ENCODE assay signal across 14 cellular contexts in genomic region chr5:103375356-103375755, GRCh38.
DNase-seq lines count a peak whose midpoint lies in the region; ATAC-seq and TF ChIP-seq lines count a peak whose summit lies in the region.
"Had no signal": no experiment of that assay in that cellular context is flagged by ENCODE, and none has a peak within 500 bp of the region (broad histone marks: within the 10 kb centered on the region; RNA-seq: fewer than 3 reads in every experiment).

No MANE protein-coding gene starts in this region.

- no peaks in the 10 kb centered on the region for H4K20me1 ChIP-seq in GM23248 (ENCODE audit: insufficient read depth)

- H3K9me3 ChIP-seq in GM23248 (ENCODE audit: low read depth) = no peaks in the 10 kb centered on the region

- no peak overlapping the region for H3K9ac ChIP-seq in GM23248

- no peaks in the 10 kb centered on the region for H3K4me1 ChIP-seq in GM23248 (ENCODE audit: insufficient read depth)

- H3F3A ChIP-seq in GM23248 (ENCODE audit: insufficient read depth) = no peaks in the 10 kb centered on the region

- H3K36me3 ChIP-seq in GM23248 (ENCODE audit: low read depth) = no peaks in the 10 kb centered on the region

- no peak overlapping the region for H3K4me2 ChIP-seq in GM23248 (ENCODE audit: unreplicated experiment)

- H2AFZ ChIP-seq in GM23248 = no peak overlapping the region

- in situ Hi-C loops in GM23248 (cut with MboI) (no loop called here), GM13976 (cut with MboI; ENCODE audit: low sequenced_read_pairs, unreplicated experiment) (no loop called here)

- H3K27ac ChIP-seq in C4-2B = no peak overlapping the region
- H3K27ac ChIP-seq in GM23248 = no peak overlapping the region
- H3K27ac ChIP-seq: RWPE1 had no signal

- TF ChIP-seq CTCF in C4-2B (conservative IDR thresholded peaks at IDR 0.05) = peak; percentile 74
- no peak for TF ChIP-seq CTCF in GM13976 (IDR thresholded peaks at IDR 0.05; ENCODE audit: borderline replicate concordance, control extremely low read depth, extremely low read depth, insufficient read depth, missing control alignments)

- no peaks in the 10 kb centered on the region for H3K27me3 ChIP-seq in GM23248 (replicated peaks; ENCODE audit: insufficient read depth)
- H3K27me3 ChIP-seq: dorsolateral prefrontal cortex had no signal

- 40 to 60% methylated on average over 1 of the region's 1 CpG for WGBS in GM23248 (ENCODE audit: low coverage in 1 of 2, low lambda C conversion rate in 2 of 2, missing lambda C conversion rate in 2 of 2), 2 experiments

- no peak overlapping the region for H3K4me3 ChIP-seq in GM23248
- H3K4me3 ChIP-seq: dorsolateral prefrontal cortex had no signal

- no peaks in the 10 kb centered on the region for H3K9me2 ChIP-seq in GM23248 (ENCODE audit: insufficient read depth)

- H3K79me2 ChIP-seq in GM23248 (ENCODE audit: insufficient read depth) = no peaks in the 10 kb centered on the region

- peak; percentile 35 for DNase-seq in HT-29 (ENCODE audit: low spot score)
- DNase-seq in foreskin melanocyte = peak; percentile 23
- no peak for DNase-seq in GM23248
- no peak for DNase-seq in stimulated activated CD4-positive, alpha-beta T cell treated with anti-CD3 and anti-CD28 coated beads, Interleukin-4, amount 100 ng/mL, for 24 hours
- DNase-seq in GM13976 (ENCODE audit: low spot score) = no peak
- DNase-seq: activated CD4-positive, CD25-positive, alpha-beta regulatory T cell treated with anti-CD3 and anti-CD28 coated beads, Interleukin-2, amount 50 U/mL, for 72 hours; CD4-positive, CD25-positive, alpha-beta regulatory T cell; dorsolateral prefrontal cortex; naive thymus-derived CD4-positive, alpha-beta T cell; stimulated activated naive CD8-positive, alpha-beta T cell treated with anti-CD3 and anti-CD28 coated beads, Interleukin-15, amount 100 ng/mL, for 72 hours had no signal

- ATAC-seq in SK-N-SH treated with all-trans-retinoic acid at 6 μM for 48 hours = peak; percentile 88
- no peak for ATAC-seq in GM18498 (IDR thresholded peaks at IDR 0.05; ENCODE audit: unreplicated experiment)
- ATAC-seq: naive thymus-derived CD4-positive, alpha-beta T cell; stimulated activated naive CD8-positive, alpha-beta T cell treated with anti-CD3 and anti-CD28 coated beads, Interleukin-15, amount 100 ng/mL, for 72 hours had no signal

TF ChIP-seq in SK-N-SH treated with all-trans-retinoic acid at 6 μM for 48 hours, 23 proteins besides CTCF, POLR2A, EP300 and RAD21:
- TF ChIP-seq CSRNP3 (CRISPR knock-in tag; IDR thresholded peaks at IDR 0.05) (no peak), TOX (CRISPR knock-in tag; IDR thresholded peaks at IDR 0.05; ENCODE audit: borderline replicate concordance) (no peak), ZNF565 (CRISPR knock-in tag; conservative IDR thresholded peaks at IDR 0.05; ENCODE audit: low read depth) (no peak), ZFP30 (CRISPR knock-in tag; IDR thresholded peaks at IDR 0.05) (no peak), ARNTL (CRISPR knock-in tag; IDR thresholded peaks at IDR 0.05; ENCODE audit: borderline replicate concordance, low read depth) (no peak), PPARA (CRISPR knock-in tag; IDR thresholded peaks at IDR 0.05; ENCODE audit: borderline replicate concordance) (no peak), ZC3H10 (CRISPR knock-in tag; IDR thresholded peaks at IDR 0.05) (no peak), CSDC2 (CRISPR knock-in tag; IDR thresholded peaks at IDR 0.05) (no peak), OSR1 (CRISPR knock-in tag; IDR thresholded peaks at IDR 0.05) (no peak), ESRRG (CRISPR knock-in tag; IDR thresholded peaks at IDR 0.05) (no peak), BACH2 (CRISPR knock-in tag; IDR thresholded peaks at IDR 0.05; ENCODE audit: borderline replicate concordance) (no peak), ZNF8 (CRISPR knock-in tag; IDR thresholded peaks at IDR 0.05) (no peak)
- TF ChIP-seq, protein P1, sequence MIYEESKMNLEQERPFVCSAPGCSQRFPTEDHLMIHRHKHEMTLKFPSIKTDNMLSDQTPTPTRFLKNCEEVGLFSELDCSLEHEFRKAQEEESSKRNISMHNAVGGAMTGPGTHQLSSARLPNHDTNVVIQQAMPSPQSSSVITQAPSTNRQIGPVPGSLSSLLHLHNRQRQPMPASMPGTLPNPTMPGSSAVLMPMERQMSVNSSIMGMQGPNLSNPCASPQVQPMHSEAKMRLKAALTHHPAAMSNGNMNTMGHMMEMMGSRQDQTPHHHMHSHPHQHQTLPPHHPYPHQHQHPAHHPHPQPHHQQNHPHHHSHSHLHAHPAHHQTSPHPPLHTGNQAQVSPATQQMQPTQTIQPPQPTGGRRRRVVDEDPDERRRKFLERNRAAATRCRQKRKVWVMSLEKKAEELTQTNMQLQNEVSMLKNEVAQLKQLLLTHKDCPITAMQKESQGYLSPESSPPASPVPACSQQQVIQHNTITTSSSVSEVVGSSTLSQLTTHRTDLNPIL (CRISPR knock-in tag; IDR thresholded peaks at IDR 0.05; ENCODE audit: low read depth) = no peak
- TF ChIP-seq, protein P2, sequence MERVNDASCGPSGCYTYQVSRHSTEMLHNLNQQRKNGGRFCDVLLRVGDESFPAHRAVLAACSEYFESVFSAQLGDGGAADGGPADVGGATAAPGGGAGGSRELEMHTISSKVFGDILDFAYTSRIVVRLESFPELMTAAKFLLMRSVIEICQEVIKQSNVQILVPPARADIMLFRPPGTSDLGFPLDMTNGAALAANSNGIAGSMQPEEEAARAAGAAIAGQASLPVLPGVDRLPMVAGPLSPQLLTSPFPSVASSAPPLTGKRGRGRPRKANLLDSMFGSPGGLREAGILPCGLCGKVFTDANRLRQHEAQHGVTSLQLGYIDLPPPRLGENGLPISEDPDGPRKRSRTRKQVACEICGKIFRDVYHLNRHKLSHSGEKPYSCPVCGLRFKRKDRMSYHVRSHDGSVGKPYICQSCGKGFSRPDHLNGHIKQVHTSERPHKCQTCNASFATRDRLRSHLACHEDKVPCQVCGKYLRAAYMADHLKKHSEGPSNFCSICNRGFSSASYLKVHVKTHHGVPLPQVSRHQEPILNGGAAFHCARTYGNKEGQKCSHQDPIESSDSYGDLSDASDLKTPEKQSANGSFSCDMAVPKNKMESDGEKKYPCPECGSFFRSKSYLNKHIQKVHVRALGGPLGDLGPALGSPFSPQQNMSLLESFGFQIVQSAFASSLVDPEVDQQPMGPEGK (CRISPR knock-in tag; IDR thresholded peaks at IDR 0.05; ENCODE audit: borderline replicate concordance) = no peak

Comparison
In these comparisons a context has a peak if more than half of its experiments do, and no peak if none do; other contexts are left out.
1. DNase-seq: peak in HT-29 (single experiment) and foreskin melanocyte (single experiment); none in GM23248 (single experiment), stimulated activated CD4-positive, alpha-beta T cell treated with anti-CD3 and anti-CD28 coated beads, Interleukin-4, amount 100 ng/mL, for 24 hours (single experiment) and GM13976 (single experiment).